Comparison of ENCODE assay signal across 9 cellular contexts in genomic region chr7:4758791-4759190, GRCh38.
"Had no signal": no experiment of that assay in that cellular context is flagged by ENCODE, and none has a peak within 500 bp of the region (broad histone marks: within the 10 kb centered on the region; RNA-seq: fewer than 3 reads in every experiment).

No MANE protein-coding gene starts in this region.

- DNase-seq: GOT3, H7, HFFc6, KG1 had no signal

- H3K4me1 ChIP-seq: HAP-1 had no signal

- H3K4me3 ChIP-seq: HAP-1 had no signal

- H3K27ac ChIP-seq: HL-60 had no signal

- H3K4me3 Mint-ChIP-seq: HFFc6, IgD-negative memory B cell had no signal

- H3K27ac Mint-ChIP-seq: HFFc6, IgD-negative memory B cell had no signal

- H3K27me3 Mint-ChIP-seq: IgD-negative memory B cell had no signal

- H3K9me3 ChIP-seq: HAP-1 had no signal

- H3K9me3 Mint-ChIP-seq: HFFc6, IgD-negative memory B cell had no signal

- ATAC-seq: HCT116, HepG2 had no signal
